26 cellular contexts compared by ENCODE assay signal in genomic region chr4:124910327-124910726, GRCh38.
"Had no signal": no experiment of that assay in that cellular context is flagged by ENCODE, and none has a peak within 500 bp of the region (broad histone marks: within the 10 kb centered on the region; RNA-seq: fewer than 3 reads in every experiment).

No MANE protein-coding gene starts in this region.

- FAIRE-seq: colon, endometrium, endothelial cell of umbilical vein had no signal

- H3K4me1 ChIP-seq: colonic mucosa, esophagus muscularis mucosa, foreskin keratinocyte, gastrocnemius medialis, gastroesophageal sphincter, heart left ventricle, heart right ventricle had no signal

- ATAC-seq: effector memory CD8-positive, alpha-beta T cell; foreskin keratinocyte; gastrocnemius medialis; gastroesophageal sphincter; heart left ventricle; heart right ventricle had no signal

- H3K4me3 ChIP-seq: colonic mucosa, coronary artery, dorsolateral prefrontal cortex, esophagus muscularis mucosa, esophagus squamous epithelium, gastrocnemius medialis, gastroesophageal sphincter, heart left ventricle, heart right ventricle had no signal

- H3K27me3 ChIP-seq: colonic mucosa, esophagus muscularis mucosa, esophagus squamous epithelium, foreskin keratinocyte, gastrocnemius medialis, gastroesophageal sphincter, heart left ventricle, heart right ventricle had no signal

- H3K9me3 ChIP-seq: colonic mucosa, gastrocnemius medialis had no signal

- H3K36me3 ChIP-seq: colonic mucosa, esophagus muscularis mucosa, esophagus squamous epithelium, gastrocnemius medialis, gastroesophageal sphincter, heart left ventricle, heart right ventricle had no signal

- H3K27ac ChIP-seq: colonic mucosa, coronary artery, dorsolateral prefrontal cortex, epithelial cell of prostate, esophagus muscularis mucosa, esophagus squamous epithelium, foreskin keratinocyte, gastrocnemius medialis, gastroesophageal sphincter, heart left ventricle, heart right ventricle had no signal

- DNase-seq: colonic mucosa; cortex of kidney; dermis blood vessel endothelial cell; dorsolateral prefrontal cortex; effector CD4-positive, alpha-beta T cell; effector CD8-positive, alpha-beta T cell; effector memory CD4-positive, alpha-beta T cell; effector memory CD8-positive, alpha-beta T cell; endodermal cell; erythroblast; esophagus squamous epithelium; foreskin fibroblast; foreskin keratinocyte; foreskin melanocyte; gastrocnemius medialis; glutamatergic neuron; head of caudate nucleus; heart left ventricle; heart right ventricle had no signal
